Comparison of ENCODE assay signal across 16 cellular contexts in genomic region chr3:8559351-8559750, GRCh38. TPM values are rescaled to one million over a fixed set of nuclear protein-coding genes. Genes with fewer than 3 reads are reported as not detected.
DNase-seq lines count a peak whose midpoint lies in the region; ATAC-seq and TF ChIP-seq lines count a peak whose summit lies in the region.
"Had no signal": no experiment of that assay in that cellular context is flagged by ENCODE, and none has a peak within 500 bp of the region (broad histone marks: within the 10 kb centered on the region; RNA-seq: fewer than 3 reads in every experiment).

No MANE protein-coding gene starts in this region.

- TF ChIP-seq CTCF in coronary artery (IDR thresholded peaks at IDR 0.05): no peak
- no peak for TF ChIP-seq CTCF in gastrocnemius medialis (IDR thresholded peaks at IDR 0.05 in 4 of 5, conservative IDR thresholded peaks at IDR 0.05 in 1 of 5)
- no peak for TF ChIP-seq CTCF in upper lobe of right lung (IDR thresholded peaks at IDR 0.05)

- DNase-seq in adipocyte (ENCODE audit: low read depth) (no peak), coronary artery (ENCODE audit: low spot score) (no peak), gastrocnemius medialis (no peak), upper lobe of right lung (no peak), activated T-cell treated with anti-CD3 and anti-CD28 coated beads for 4 hours (no peak), NK-92 (lab: John Stamatoyannopoulos, UW; ENCODE audit: unreplicated experiment) (no peak), Kasumi-1 (lab: John Stamatoyannopoulos, UW) (no peak)
- DNase-seq: AML-193, NCI-H1105 treated with DMSO at 0.1 percent for 48 hours, NCI-H1694, NCI-H510A, NCI-H748 treated with DMSO at 0.1 percent for 48 hours, SHP77 had no signal

- H3K27me3 ChIP-seq in adipocyte (replicated peaks; ENCODE audit: control insufficient read depth, insufficient read depth, low read length) (no peaks in the 10 kb centered on the region), gastrocnemius medialis (no peaks in the 10 kb centered on the region), upper lobe of right lung (no peaks in the 10 kb centered on the region)

- H3K36me3 ChIP-seq in adipocyte (ENCODE audit: control insufficient read depth, insufficient read depth, low read length, severe bottlenecking) (peaks cover 27% of the 10 kb centered on the region), gastrocnemius medialis (peaks cover 0 to 33% of the 10 kb centered on the region in 2 donors), upper lobe of right lung (peaks cover 29% of the 10 kb centered on the region)
- H3K36me3 ChIP-seq: HAP-1 had no signal

- H3K9me3 ChIP-seq in adipocyte (ENCODE audit: control insufficient read depth, low read length) (no peaks in the 10 kb centered on the region), gastrocnemius medialis (no peaks in the 10 kb centered on the region), upper lobe of right lung (no peaks in the 10 kb centered on the region)
- H3K9me3 ChIP-seq: HAP-1 had no signal

- peak overlapping the region; percentile 62 to 91 for H3K27ac ChIP-seq in coronary artery
- peak overlapping the region; percentile 75 to 93 (median 80) for H3K27ac ChIP-seq in gastrocnemius medialis
- H3K27ac ChIP-seq in upper lobe of right lung: peak overlapping the region; percentile 17
- H3K27ac ChIP-seq: C4-2B, SK-N-MC had no signal

- H3K4me3 ChIP-seq in adipocyte (ENCODE audit: low read length): no peak overlapping the region
- no peak overlapping the region for H3K4me3 ChIP-seq in coronary artery
- H3K4me3 ChIP-seq in gastrocnemius medialis: no peak overlapping the region
- no peak overlapping the region for H3K4me3 ChIP-seq in upper lobe of right lung
- H3K4me3 ChIP-seq: HAP-1, SK-N-MC had no signal

- ATAC-seq in gastrocnemius medialis: no peak
- ATAC-seq in upper lobe of right lung: no peak

- intact Hi-C loops in gastrocnemius medialis (cut with DNase I; ENCODE audit: low total_unique reads) (no loop called here), upper lobe of right lung (cut with DNase I) (no loop called here)

- in situ Hi-C loops in gastrocnemius medialis (cut with MboI; ENCODE audit: low sequenced_read_pairs in 4 of 4): no loop called here

- H3K4me1 ChIP-seq in adipocyte (ENCODE audit: control insufficient read depth, insufficient read depth, low read length) (peaks cover 75% of the 10 kb centered on the region), gastrocnemius medialis (peaks cover 70 to 79% of the 10 kb centered on the region in 2 donors), upper lobe of right lung (peaks cover 49% of the 10 kb centered on the region)
- H3K4me1 ChIP-seq: HAP-1 had no signal

- no peak for TF ChIP-seq POLR2A in gastrocnemius medialis (IDR thresholded peaks at IDR 0.05)

- peak overlapping the region; percentile 66 for H3K9ac ChIP-seq in adipocyte (ENCODE audit: low read length)

RNA-seq across cellular contexts. Expression of gene LMCD1, which starts 57.7 kb away (rescaled TPM):
- 100 to 1,000 TPM in 3 of 4 donors, 10 to 100 TPM in 1; 96.0 to 581 (median 167) TPM for total RNA-seq in gastrocnemius medialis
- 174 TPM for total RNA-seq in upper lobe of right lung

Comparison
In these comparisons a context has a peak if more than half of its experiments do, and no peak if none do; other contexts are left out.
1. H3K27ac ChIP-seq: peak in every context shown above with its lines; median percentile 80 in gastrocnemius medialis; 76 in coronary artery; 17 in upper lobe of right lung.